8 cellular contexts compared by ENCODE assay signal in genomic region chr7:1459512-1459892, GRCh38. TPM values are rescaled to one million over a fixed set of nuclear protein-coding genes. Genes with fewer than 3 reads are reported as not detected.
DNase-seq lines count a peak whose midpoint lies in the region; ATAC-seq and TF ChIP-seq lines count a peak whose summit lies in the region.

No MANE protein-coding gene starts in this region.

- H3K4me3 Mint-ChIP-seq in activated T-cell treated with anti-CD3 and anti-CD28 coated beads, Interleukin-2, amount 50 U/mL, for 4 hours = peak overlapping the region; percentile 73

- H3K4me2 ChIP-seq in IMR-90 (ENCODE audit: low read depth, low read length) (no peak overlapping the region), PC-3 (ENCODE audit: low read length) (peak overlapping the region; percentile 99; the same call in 1 of the 2 replicates)

- dilution Hi-C loops in IMR-90 (cut with HindIII; ENCODE audit: low sequenced_read_pairs, unreplicated experiment) = no loop called here

- no peak overlapping the region for H3K4ac ChIP-seq in IMR-90 (ENCODE audit: low read depth, low read length)

- no peak overlapping the region for H4K91ac ChIP-seq in IMR-90 (ENCODE audit: insufficient read depth, low read depth, low read length)

- no peaks in the 10 kb centered on the region for H3K36me3 ChIP-seq in IMR-90 (ENCODE audit: control insufficient read depth, insufficient read depth, low read length)
- H3K36me3 ChIP-seq in PC-3 (ENCODE audit: low read depth, low read length) = no peaks in the 10 kb centered on the region
- no peaks in the 10 kb centered on the region for H3K36me3 ChIP-seq in esophagus muscularis mucosa

- no peak for TF ChIP-seq RAD21 in IMR-90 (IDR thresholded peaks at IDR 0.05; ENCODE audit: low read length)

- 0% methylated on average over 8 of the region's 35 CpGs; no CpG with 5 or more reads in 1 of the 2 experiments for WGBS in IMR-90 (ENCODE audit: extremely low coverage in 2 of 2, insufficient read length in 1 of 2), 2 experiments
- 0% methylated on average over 14 of the region's 35 CpGs for WGBS in esophagus muscularis mucosa

- peaks cover 16% of the 10 kb centered on the region for H3K4me1 Mint-ChIP-seq in activated T-cell treated with anti-CD3 and anti-CD28 coated beads, Interleukin-2, amount 50 U/mL, for 4 hours (ENCODE audit: low read depth)

- no peaks in the 10 kb centered on the region for H3K27me3 ChIP-seq in IMR-90 (ENCODE audit: control insufficient read depth, insufficient read depth, low read length)
- no peaks in the 10 kb centered on the region for H3K27me3 ChIP-seq in PC-3 (ENCODE audit: low read length)
- H3K27me3 ChIP-seq in esophagus muscularis mucosa = no peaks in the 10 kb centered on the region

- H3K14ac ChIP-seq in IMR-90 (replicated peaks; ENCODE audit: low read depth, low read length) = no peak overlapping the region

- peak; percentile 93 for ATAC-seq in GM21717 (IDR thresholded peaks at IDR 0.05; ENCODE audit: unreplicated experiment)
- peak; percentile 92 for ATAC-seq in IMR-90 (ENCODE audit: low read depth)
- peak; percentile 76 for ATAC-seq in PC-3
- peak; percentile 96 for ATAC-seq in activated T-cell treated with anti-CD3 and anti-CD28 coated beads, Interleukin-2, amount 50 U/mL, for 4 hours

- H4K20me1 ChIP-seq in IMR-90 (ENCODE audit: insufficient read depth, low read length) (peaks cover 31% of the 10 kb centered on the region), PC-3 (ENCODE audit: low read length) (peaks cover 31% of the 10 kb centered on the region)

- H3K36me3 Mint-ChIP-seq in activated T-cell treated with anti-CD3 and anti-CD28 coated beads, Interleukin-2, amount 50 U/mL, for 4 hours (ENCODE audit: insufficient read depth) = no peaks in the 10 kb centered on the region

- TF ChIP-seq EP300 in esophagus muscularis mucosa (IDR thresholded peaks at IDR 0.05) = no peak

- no peak overlapping the region for H2BK15ac ChIP-seq in IMR-90 (ENCODE audit: low read depth, low read length)

- H3K4me1 ChIP-seq in IMR-90 (ENCODE audit: control insufficient read depth, insufficient read depth, low read length) (peaks cover 35% of the 10 kb centered on the region), PC-3 (ENCODE audit: insufficient read depth, low read length) (peaks cover 37% of the 10 kb centered on the region), esophagus muscularis mucosa (peaks cover 53 to 95% (median 92%) of the 10 kb centered on the region in 4 donors)

- no peak for TF ChIP-seq CTCF in IMR-90 (conservative IDR thresholded peaks at IDR 0.05; ENCODE audit: low read depth, low read length)
- TF ChIP-seq CTCF in PC-3 (conservative IDR thresholded peaks at IDR 0.05; ENCODE audit: low read depth, low read length) = no peak
- no peak for TF ChIP-seq CTCF in esophagus muscularis mucosa (IDR thresholded peaks at IDR 0.05)

- H2BK120ac ChIP-seq in IMR-90 (ENCODE audit: low read depth, low read length) = no peak overlapping the region

- H3K18ac ChIP-seq in IMR-90 (ENCODE audit: low read depth, low read length) = no peak overlapping the region

- H3K79me1 ChIP-seq in IMR-90 (ENCODE audit: low read depth in 1 of 2, low read length in 2 of 2) = peaks cover 0 to 52% of the 10 kb centered on the region in 2 experiments; a peak in 3 of 4 replicates

- no TSS peak for BruUV-seq in IMR-90 (replicated peaks; lab: Mats Ljungman, UMichigan)
- BruUV-seq in PC-3 (replicated peaks; lab: Mats Ljungman, UMichigan) = no TSS peak

- DNase-seq in DMS 273 (lab: John Stamatoyannopoulos, UW; ENCODE audit: unreplicated experiment) (peak; percentile 99), IMR-90 (peak; percentile 97), PC-3 (peak; percentile 97), esophagus muscularis mucosa (ENCODE audit: extremely low spot score) (peak; percentile 100), myocyte (ENCODE audit: low read depth) (peak; percentile 100)
- DNase-seq in activated T-cell treated with anti-CD3 and anti-CD28 coated beads, Interleukin-2, amount 50 U/mL, for 4 hours = peak; percentile 97
- peak; percentile 86 to 89 for DNase-seq in stimulated activated CD8-positive, alpha-beta memory T cell treated with anti-CD3 and anti-CD28 coated beads, Interleukin-7, amount 100 ng/mL, for 1 hour (ENCODE audit: low read depth in 2 of 2)

- peaks cover 12% of the 10 kb centered on the region for H3K9me1 ChIP-seq in IMR-90 (ENCODE audit: insufficient read depth, low read length)

- POLR2A ChIA-PET in IMR-90 (lab: Charles Lee; ENCODE audit: unreplicated experiment) = interaction anchor here (0.6 kb wide), 1 partner anchor 299 kb away, joined by 5 read pairs; no protein-coding TSS in a partner anchor
- POLR2A ChIA-PET in PC-3 (lab: Charles Lee; ENCODE audit: unreplicated experiment) = no interaction called here

- in situ Hi-C loops in IMR-90 (cut with MboI; ENCODE audit: low sequenced_read_pairs) = no loop called here

- H3K56ac ChIP-seq in IMR-90 (ENCODE audit: extremely low read depth, insufficient read depth, low read length) = no peak overlapping the region

- H3K27ac ChIP-seq in IMR-90 (ENCODE audit: insufficient read depth, low read length) (no peak overlapping the region), PC-3 (ENCODE audit: low read length) (peak overlapping the region; percentile 83; the same call in 1 of the 2 replicates), esophagus muscularis mucosa (replicated peaks in 1 of 4) (peak overlapping the region; percentile 82 to 91 (median 88))

- intact Hi-C loops in IMR-90 (cut with micrococcal nuclease) (no loop called here), PC-3 (cut with micrococcal nuclease) (loop anchor here (1.0 kb wide), 1 partner anchor 15 kb away; no protein-coding TSS in a partner anchor), esophagus muscularis mucosa (cut with DNase I) (no loop called here)

- H3K23ac ChIP-seq in IMR-90 (ENCODE audit: low read depth, low read length) = no peak overlapping the region

- no peak overlapping the region for H3K9ac ChIP-seq in IMR-90 (ENCODE audit: low read depth, low read length)
- H3K9ac ChIP-seq in PC-3 (ENCODE audit: low read length) = no peak overlapping the region; the same call in 1 of the 2 replicates

- no peak overlapping the region for H2AK9ac ChIP-seq in IMR-90 (replicated peaks; ENCODE audit: low read depth, low read length, poor library complexity)

- no peaks in the 10 kb centered on the region for H3K9me3 Mint-ChIP-seq in activated T-cell treated with anti-CD3 and anti-CD28 coated beads, Interleukin-2, amount 50 U/mL, for 4 hours

- peak overlapping the region in 1 of 2 experiments; percentile 85; a peak in 1 of 4 replicates for H4K8ac ChIP-seq in IMR-90 (ENCODE audit: low read depth in 2 of 2, low read length in 2 of 2)

- H3F3A ChIP-seq in PC-3 (ENCODE audit: low read length, unreplicated experiment) = no peaks in the 10 kb centered on the region

- H2BK20ac ChIP-seq in IMR-90 (ENCODE audit: low read depth, low read length) = no peak overlapping the region

- CTCF ChIA-PET in IMR-90 (lab: Yijun Ruan, JAX) (no interaction called here), PC-3 (lab: Charles Lee) (no interaction called here)

- TF ChIP-seq POLR2A in IMR-90 (IDR thresholded peaks at IDR 0.05; ENCODE audit: low read depth, low read length) (no peak), esophagus muscularis mucosa (IDR thresholded peaks at IDR 0.05; ENCODE audit: low read depth) (no peak)

- no peak overlapping the region for H2AFZ ChIP-seq in IMR-90 (replicated peaks; ENCODE audit: low read length, poor library complexity)
- H2AFZ ChIP-seq in PC-3 (ENCODE audit: low read length) = no peak overlapping the region

- no peak overlapping the region for H2BK5ac ChIP-seq in IMR-90 (ENCODE audit: low read depth, low read length, poor library complexity, severe bottlenecking)

- H3K9me2 ChIP-seq in PC-3 (replicated peaks; ENCODE audit: low read length) = no peaks in the 10 kb centered on the region

- H3K4me3 ChIP-seq in IMR-90 (ENCODE audit: insufficient read depth, low read depth, low read length) (peak overlapping the region; percentile 79), PC-3 (ENCODE audit: low read length) (peak overlapping the region; percentile 99), esophagus muscularis mucosa (peak overlapping the region; percentile 73 to 85 (median 78))

- H2AK5ac ChIP-seq in IMR-90 (ENCODE audit: low read depth, low read length) = no peak overlapping the region

- no peaks in the 10 kb centered on the region for H3K27me3 Mint-ChIP-seq in activated T-cell treated with anti-CD3 and anti-CD28 coated beads, Interleukin-2, amount 50 U/mL, for 4 hours (ENCODE audit: low read depth)

- H4K5ac ChIP-seq in IMR-90 (ENCODE audit: low read depth, low read length) = no peak overlapping the region

- peaks cover 45% of the 10 kb centered on the region for H3K79me2 ChIP-seq in PC-3 (ENCODE audit: low read length)

- H3K9me3 ChIP-seq in IMR-90 (ENCODE audit: control insufficient read depth, insufficient read depth, low read length) = no peaks in the 10 kb centered on the region
- H3K9me3 ChIP-seq in PC-3 (ENCODE audit: low read length) = no peaks in the 10 kb centered on the region
- no peaks in the 10 kb centered on the region for H3K9me3 ChIP-seq in esophagus muscularis mucosa

TF ChIP-seq in IMR-90, 13 proteins besides CTCF, POLR2A, EP300 and RAD21 (continues in another document):
- no peak for TF ChIP-seq CEBPB (IDR thresholded peaks at IDR 0.05; ENCODE audit: low read depth, low read length)
- no peak for TF ChIP-seq MAZ (IDR thresholded peaks at IDR 0.05; ENCODE audit: borderline replicate concordance, low read depth, low read length)
- no peak for TF ChIP-seq RFX5 (IDR thresholded peaks at IDR 0.05; ENCODE audit: low read depth, low read length)
- TF ChIP-seq RCOR1 (IDR thresholded peaks at IDR 0.05; ENCODE audit: insufficient replicate concordance, low read length) = no peak
- TF ChIP-seq NFE2L2 (IDR thresholded peaks at IDR 0.05; ENCODE audit: low read depth, low read length) = no peak
- no peak for TF ChIP-seq MAFK (IDR thresholded peaks at IDR 0.05; ENCODE audit: low read depth, low read length)

RNA-seq across cellular contexts. Expression of gene MICALL2, which starts 0.2 kb away (rescaled TPM):
- total RNA-seq in IMR-90 (2012; rRNA removed) (6.1 and 6.6 TPM in 2 replicates), PC-3 (2014; rRNA removed) (52.8 and 72.6 TPM in 2 replicates), esophagus muscularis mucosa (10 to 100 TPM in 3 of 4 donors, 1 to 10 TPM in 1; 9.1 to 18.3 (median 14.6) TPM), myocyte (25.4 and 36.7 TPM in 2 replicates)
- polyA plus RNA-seq in IMR-90 (2012; rRNA removed) = 34.1 and 37.2 TPM in 2 replicates
- polyA plus RNA-seq in IMR-90 (2012; cell fraction: cytosol; rRNA removed) = 14.3 and 22.8 TPM in 2 replicates
- polyA plus RNA-seq in IMR-90 (2012; cell fraction: nucleus; rRNA removed; ENCODE audit: low replicate concordance) = 294 and 597 TPM in 2 replicates
- total RNA-seq in activated T-cell treated with anti-CD3 and anti-CD28 coated beads, Interleukin-2, amount 50 U/mL, for 4 hours = 1 to 10 TPM; 1.3 to 2.7 (median 1.4) TPM
- 26.9 TPM for polyA plus RNA-seq in myocyte (2012)

RNA-seq across cellular contexts. Expression of gene INTS1, which starts 44.7 kb away (rescaled TPM):
- 9.3 and 10.0 TPM in 2 replicates for total RNA-seq in IMR-90 (2012; rRNA removed)
- 40.1 and 47.1 TPM in 2 replicates for polyA plus RNA-seq in IMR-90 (2012; rRNA removed)
- 32.2 and 35.8 TPM in 2 replicates for polyA plus RNA-seq in IMR-90 (2012; cell fraction: cytosol; rRNA removed)
- polyA plus RNA-seq in IMR-90 (2012; cell fraction: nucleus; rRNA removed; ENCODE audit: low replicate concordance) = 80.3 and 296 TPM in 2 replicates
- 62.9 and 92.6 TPM in 2 replicates for total RNA-seq in PC-3 (2014; rRNA removed)
- 100 to 1,000 TPM; 110 to 126 (median 119) TPM for total RNA-seq in activated T-cell treated with anti-CD3 and anti-CD28 coated beads, Interleukin-2, amount 50 U/mL, for 4 hours
- 10 to 100 TPM; 33.1 to 80.3 (median 48.0) TPM for total RNA-seq in esophagus muscularis mucosa
- total RNA-seq in myocyte = 52.7 and 58.5 TPM in 2 replicates
- 69.5 TPM for polyA plus RNA-seq in myocyte (2012)
